18 cellular contexts compared by ENCODE assay signal in the genomic region with DNA sequence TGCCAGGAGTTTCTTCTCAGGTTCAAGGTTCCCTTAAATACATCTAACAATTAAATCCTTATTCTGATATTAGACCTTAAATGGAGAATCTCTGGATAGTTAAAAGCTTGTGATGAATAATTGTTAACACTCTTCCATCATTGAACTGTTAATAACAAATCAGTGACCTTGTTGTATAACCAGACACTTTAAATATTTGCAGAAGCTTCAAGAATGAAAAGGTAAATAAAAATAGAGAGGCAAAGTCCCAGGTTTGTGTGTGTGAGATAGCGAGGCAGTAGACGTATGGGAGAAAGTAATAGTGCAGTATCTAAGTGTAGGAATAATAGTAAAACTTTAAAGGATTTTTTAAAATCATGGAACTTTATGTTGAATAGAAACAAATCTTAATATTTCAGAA.
"Had no signal": no experiment of that assay in that cellular context is flagged by ENCODE, and none has a peak within 500 bp of the region (broad histone marks: within the 10 kb centered on the region; RNA-seq: fewer than 3 reads in every experiment).

No MANE protein-coding gene starts in this region.

- DNase-seq: effector CD4-positive, alpha-beta T cell; endodermal cell; erythroblast; mucosa of descending colon; natural killer cell; nucleus accumbens; ovary; right cardiac atrium; stimulated activated CD4-positive, alpha-beta T cell treated with anti-CD3 and anti-CD28 coated beads, Interleukin-4, amount 100 ng/mL, for 1 hour; stimulated activated CD8-positive, alpha-beta memory T cell treated with anti-CD3 and anti-CD28 coated beads, Interleukin-4, amount 100 ng/mL, for 48 hours; stimulated activated naive CD8-positive, alpha-beta T cell treated with anti-CD3 and anti-CD28 coated beads, Interleukin-15, Interleukin-2, amounts not matched to agents 100 U/mL and 50 U/mL, for 24 hours; thyroid gland had no signal

- ATAC-seq: mucosa of descending colon; natural killer cell; right cardiac atrium; stimulated activated effector memory CD8-positive, alpha-beta T cell treated with anti-CD3 and anti-CD28 coated beads, Interleukin-12 subunit alpha, Interleukin-12 subunit beta, amount 100 ng/mL, for 72 hours; stimulated activated naive CD8-positive, alpha-beta T cell treated with anti-CD3 and anti-CD28 coated beads, Interleukin-15, Interleukin-2, amounts not matched to agents 100 U/mL and 50 U/mL, for 24 hours had no signal

- H3K4me3 Mint-ChIP-seq: endodermal cell; natural killer cell; neural progenitor cell; stimulated activated effector memory CD8-positive, alpha-beta T cell treated with anti-CD3 and anti-CD28 coated beads, Interleukin-12 subunit alpha, Interleukin-12 subunit beta, amount 100 ng/mL, for 72 hours; type B pancreatic cell had no signal

- H3K27ac Mint-ChIP-seq: endodermal cell; natural killer cell; neural progenitor cell; stimulated activated effector memory CD8-positive, alpha-beta T cell treated with anti-CD3 and anti-CD28 coated beads, Interleukin-12 subunit alpha, Interleukin-12 subunit beta, amount 100 ng/mL, for 72 hours had no signal

- H3K36me3 Mint-ChIP-seq: natural killer cell; neural progenitor cell; stimulated activated effector memory CD8-positive, alpha-beta T cell treated with anti-CD3 and anti-CD28 coated beads, Interleukin-12 subunit alpha, Interleukin-12 subunit beta, amount 100 ng/mL, for 72 hours; type B pancreatic cell had no signal

- H3K9me3 ChIP-seq: mucosa of descending colon, ovary, suprapubic skin, thyroid gland had no signal

- H3K27ac ChIP-seq: coronary artery, foreskin keratinocyte, neural progenitor cell, ovary, suprapubic skin, thyroid gland had no signal

- H3K27me3 ChIP-seq: foreskin keratinocyte, neural progenitor cell, ovary, suprapubic skin, thyroid gland had no signal

- H3K4me1 Mint-ChIP-seq: natural killer cell; stimulated activated effector memory CD8-positive, alpha-beta T cell treated with anti-CD3 and anti-CD28 coated beads, Interleukin-12 subunit alpha, Interleukin-12 subunit beta, amount 100 ng/mL, for 72 hours had no signal

- H3K27me3 Mint-ChIP-seq: type B pancreatic cell had no signal

- H3K4me1 ChIP-seq: foreskin keratinocyte, neural progenitor cell, suprapubic skin, thyroid gland had no signal

- H3K36me3 ChIP-seq: neural progenitor cell, ovary, suprapubic skin, thyroid gland had no signal

- H3K4me3 ChIP-seq: coronary artery, mucosa of descending colon, neural progenitor cell, ovary, suprapubic skin, thyroid gland had no signal

- H3K9me3 Mint-ChIP-seq: endodermal cell, neural progenitor cell had no signal

- H3K9ac ChIP-seq: neural progenitor cell had no signal
